18 cellular contexts compared by ENCODE assay signal in the genomic region with DNA sequence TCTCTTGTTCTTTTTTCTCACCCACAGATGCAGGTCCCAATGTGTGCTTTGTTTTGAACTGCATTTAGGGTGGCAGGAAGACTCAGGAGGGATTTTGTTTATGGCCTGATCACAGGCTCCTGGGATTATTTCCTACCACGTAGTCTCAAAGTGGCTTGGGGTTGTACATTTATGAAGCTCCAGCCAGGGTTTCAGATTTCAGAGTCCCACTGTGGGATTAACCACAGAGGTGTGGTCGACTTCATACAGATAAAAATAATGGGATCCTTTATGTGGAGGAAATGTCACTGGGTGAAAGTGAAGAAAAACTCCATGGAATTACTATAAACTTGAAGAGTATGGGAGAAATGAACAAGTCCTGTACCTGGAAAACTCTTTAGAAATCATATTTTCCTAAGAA. TPM values are rescaled to one million over a fixed set of nuclear protein-coding genes. Genes with fewer than 3 reads are reported as not detected.
"Had no signal": no experiment of that assay in that cellular context is flagged by ENCODE, and none has a peak within 500 bp of the region (broad histone marks: within the 10 kb centered on the region; RNA-seq: fewer than 3 reads in every experiment).

No MANE protein-coding gene starts in this region.

- H3K27me3 ChIP-seq: body of pancreas, cardiac muscle cell, right atrium auricular region, upper lobe of right lung had no signal

- H3K27ac ChIP-seq: body of pancreas, cardiac muscle cell, hepatocyte, left ventricle myocardium inferior, psoas muscle, right atrium auricular region, upper lobe of right lung had no signal

- H3K27ac Mint-ChIP-seq: activated B cell treated with CpG ODN at 0.5 μM for 24 hours; activated CD4-positive, alpha-beta T cell treated with anti-CD3 and anti-CD28 coated beads for 36 hours; immature natural killer cell; mesothelial cell of epicardium; natural killer cell had no signal

- H3K4me3 ChIP-seq: body of pancreas, cardiac muscle cell, hepatocyte, left ventricle myocardium inferior, psoas muscle, right atrium auricular region, upper lobe of right lung had no signal

- H3K36me3 ChIP-seq: cardiac muscle cell, left ventricle myocardium inferior, right atrium auricular region, upper lobe of right lung had no signal

- H3K4me1 ChIP-seq: body of pancreas, left ventricle myocardium inferior, psoas muscle, right atrium auricular region, upper lobe of right lung had no signal

- H3K4me1 Mint-ChIP-seq: mesothelial cell of epicardium, natural killer cell had no signal

- H3K9me3 Mint-ChIP-seq: activated B cell treated with CpG ODN at 0.5 μM for 24 hours; activated T-cell treated with anti-CD3 and anti-CD28 coated beads, Interleukin-2, amount 50 U/mL, for 4 hours; immature natural killer cell; natural killer cell had no signal

- H3K9me3 ChIP-seq: body of pancreas, left ventricle myocardium inferior, psoas muscle, right atrium auricular region, upper lobe of right lung had no signal

- DNase-seq: activated B cell treated with CpG ODN at 0.5 μM for 24 hours, upper lobe of right lung had no signal

- H3K4me3 Mint-ChIP-seq: activated B cell treated with CpG ODN at 0.5 μM for 24 hours; activated CD4-positive, alpha-beta T cell treated with anti-CD3 and anti-CD28 coated beads for 36 hours; activated T-cell treated with anti-CD3 and anti-CD28 coated beads, Interleukin-2, amount 50 U/mL, for 4 hours; immature natural killer cell; mesothelial cell of epicardium; natural killer cell had no signal

- H3K36me3 Mint-ChIP-seq: immature natural killer cell, mesothelial cell of epicardium, natural killer cell had no signal

RNA-seq across cellular contexts. Expression of gene PPP1R1A, which starts 14.2 kb away (rescaled TPM):
- total RNA-seq: activated B cell treated with CpG ODN at 0.5 μM for 24 hours; activated CD4-positive, alpha-beta T cell treated with anti-CD3 and anti-CD28 coated beads for 36 hours; activated T-cell treated with anti-CD3 and anti-CD28 coated beads, Interleukin-2, amount 50 U/mL, for 4 hours; lung microvascular endothelial cell; natural killer cell; osteocyte; T-helper 1 cell treated with Interleukin-12 subunit alpha and Interleukin-12 subunit beta and Interleukin-4 antibody, amounts not matched to agents 30 ng/mL and 1 ng/mL, for 36 hours; upper lobe of right lung had no signal
- polyA plus RNA-seq: immature natural killer cell had no signal

RNA-seq across cellular contexts. Expression of gene LACRT, which starts 32.0 kb away (rescaled TPM):
- total RNA-seq: activated B cell treated with CpG ODN at 0.5 μM for 24 hours; activated CD4-positive, alpha-beta T cell treated with anti-CD3 and anti-CD28 coated beads for 36 hours; activated T-cell treated with anti-CD3 and anti-CD28 coated beads, Interleukin-2, amount 50 U/mL, for 4 hours; body of pancreas; cardiac muscle cell; cerebellum; hepatocyte; left ventricle myocardium inferior; lung microvascular endothelial cell; mesothelial cell of epicardium; natural killer cell; osteocyte; psoas muscle; right atrium auricular region; subcutaneous adipose tissue; T-helper 1 cell treated with Interleukin-12 subunit alpha and Interleukin-12 subunit beta and Interleukin-4 antibody, amounts not matched to agents 30 ng/mL and 1 ng/mL, for 36 hours; upper lobe of right lung had no signal
- polyA plus RNA-seq: cardiac muscle cell, hepatocyte, immature natural killer cell, psoas muscle had no signal

RNA-seq across cellular contexts. Expression of gene DCD, which starts 45.5 kb away (rescaled TPM):
- total RNA-seq: activated B cell treated with CpG ODN at 0.5 μM for 24 hours; activated CD4-positive, alpha-beta T cell treated with anti-CD3 and anti-CD28 coated beads for 36 hours; activated T-cell treated with anti-CD3 and anti-CD28 coated beads, Interleukin-2, amount 50 U/mL, for 4 hours; body of pancreas; cardiac muscle cell; cerebellum; hepatocyte; left ventricle myocardium inferior; lung microvascular endothelial cell; mesothelial cell of epicardium; natural killer cell; osteocyte; psoas muscle; right atrium auricular region; subcutaneous adipose tissue; T-helper 1 cell treated with Interleukin-12 subunit alpha and Interleukin-12 subunit beta and Interleukin-4 antibody, amounts not matched to agents 30 ng/mL and 1 ng/mL, for 36 hours; upper lobe of right lung had no signal
- polyA plus RNA-seq: hepatocyte, immature natural killer cell, psoas muscle had no signal

RNA-seq across cellular contexts. Expression of gene PDE1B, which starts 53.3 kb away (rescaled TPM):
- total RNA-seq: lung microvascular endothelial cell, osteocyte had no signal
- polyA plus RNA-seq: hepatocyte had no signal
